Comparison of ENCODE assay signal across 17 cellular contexts in the genomic region with DNA sequence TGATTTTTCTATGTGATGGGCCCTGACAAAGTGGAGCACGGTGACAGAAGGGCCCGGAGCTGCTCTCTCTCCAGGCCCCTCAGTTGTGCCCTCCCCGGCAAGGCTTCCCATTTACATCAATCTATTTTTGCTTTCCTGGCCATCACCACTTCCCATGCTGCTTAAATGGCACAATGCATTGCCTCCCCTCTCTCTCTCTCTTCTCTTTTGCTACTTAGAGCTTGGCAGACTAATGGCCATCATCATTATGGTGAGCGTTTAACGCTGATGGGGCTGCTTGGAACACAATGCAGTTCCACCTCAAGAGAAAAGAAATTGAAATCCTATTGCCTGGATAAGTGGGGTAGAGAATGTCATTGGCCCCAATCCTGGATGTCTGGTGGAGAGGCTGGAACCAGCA.
DNase-seq lines count a peak whose midpoint lies in the region; ATAC-seq, FAIRE-seq and TF ChIP-seq lines count a peak whose summit lies in the region.
"Had no signal": no experiment of that assay in that cellular context is flagged by ENCODE, and none has a peak within 500 bp of the region (broad histone marks: within the 10 kb centered on the region; RNA-seq: fewer than 3 reads in every experiment).

No MANE protein-coding gene starts in this region.

- POLR2A ChIA-PET in HepG2 (lab: Yijun Ruan, JAX) (interaction anchor here (4.3 to 6.0 kb wide), 3 partner anchors 39 to 53 kb away, joined by 51 to 76 read pairs (median 70); no protein-coding TSS in a partner anchor), T-cell (lab: Charles Lee) (no interaction called here)
- POLR2A ChIA-PET in activated CD4-positive, alpha-beta memory T cell treated with anti-CD3 and anti-CD28 coated beads for 36 hours (lab: Charles Lee) = no interaction called here

- intact Hi-C loops in HepG2 (cut with micrococcal nuclease; ENCODE audit: unreplicated experiment) = no loop called here
- intact Hi-C loops in right lobe of liver (cut with DNase I) = no loop called here
- intact Hi-C loops in activated CD4-positive, alpha-beta memory T cell treated with anti-CD3 and anti-CD28 coated beads for 36 hours (cut with micrococcal nuclease) = no loop called here

- TF ChIP-seq CTCF in HepG2 (CRISPR knock-in tag; IDR thresholded peaks at IDR 0.05) = no peak
- no peak for TF ChIP-seq CTCF in right lobe of liver (IDR thresholded peaks at IDR 0.05)
- no peak for TF ChIP-seq CTCF in osteocyte (IDR thresholded peaks at IDR 0.05)

- H3K79me2 ChIP-seq in HepG2 (ENCODE audit: insufficient read depth, low read length) = no peaks in the 10 kb centered on the region

- H3K36me3 ChIP-seq in HepG2 (replicated peaks in 1 of 2; ENCODE audit: control insufficient read depth in 1 of 2, insufficient read depth in 2 of 2, low read length in 2 of 2) (no peaks in the 10 kb centered on the region), right lobe of liver (no peaks in the 10 kb centered on the region)

- H4K20me1 ChIP-seq in HepG2 (ENCODE audit: insufficient read depth, low read length) = no peaks in the 10 kb centered on the region

- H3K4me1 Mint-ChIP-seq in osteocyte (ENCODE audit: unreplicated experiment) (no peaks in the 10 kb centered on the region), T-cell (no peaks in the 10 kb centered on the region)
- no peaks in the 10 kb centered on the region for H3K4me1 Mint-ChIP-seq in activated CD4-positive, alpha-beta memory T cell treated with anti-CD3 and anti-CD28 coated beads for 36 hours (ENCODE audit: low read depth)

- TF ChIP-seq EP300 in HepG2 (IDR thresholded peaks at IDR 0.05; ENCODE audit: low read depth in 2 of 2, low read length in 2 of 2) (no peak), HepG2 (CRISPR knock-in tag; IDR thresholded peaks at IDR 0.05; ENCODE audit: borderline replicate concordance) (no peak)

- H3K4me3 ChIP-seq in HepG2 (replicated peaks in 1 of 3; ENCODE audit: insufficient read depth in 1 of 3, low read depth in 2 of 3, low read length in 3 of 3) (no peak overlapping the region), right lobe of liver (no peak overlapping the region)
- H3K4me3 ChIP-seq: A549 had no signal

- peaks cover under 1% of the 10 kb centered on the region for H3K9me3 Mint-ChIP-seq in osteocyte (ENCODE audit: unreplicated experiment)
- peaks cover under 1% of the 10 kb centered on the region for H3K9me3 Mint-ChIP-seq in activated CD4-positive, alpha-beta memory T cell treated with anti-CD3 and anti-CD28 coated beads for 36 hours
- no peaks in the 10 kb centered on the region for H3K9me3 Mint-ChIP-seq in T-cell
- H3K9me3 Mint-ChIP-seq: CD4-positive, alpha-beta T cell had no signal

- in situ Hi-C loops in HepG2 (cut with HindIII; ENCODE audit: extremely low pct_ligation_motif_present, low pct_unique_long_range_greater_than_20kb) = no loop called here

- ATAC-seq in HepG2 (no peak), right lobe of liver (no peak), T-cell (replicated peaks in 1 of 4) (no peak)
- ATAC-seq: A549 had no signal

- no peak overlapping the region for H2AFZ ChIP-seq in HepG2 (ENCODE audit: low read length)

- no peak for FAIRE-seq in HepG2 (lab: Jason Lieb, UNC)
- FAIRE-seq: A549, D721Med, G401.6, GM12891, GM19239, H1 had no signal

- DNase-seq in HepG2 (ENCODE audit: low spot score) (no peak), right lobe of liver (no peak), NCI-H2227 treated with DMSO at 0.1 percent for 48 hours (lab: John Stamatoyannopoulos, UW) (peak; percentile 50), osteocyte (ENCODE audit: extremely low spot score, unreplicated experiment) (peak; percentile 60), T-cell (no peak)
- DNase-seq in activated CD4-positive, alpha-beta memory T cell treated with anti-CD3 and anti-CD28 coated beads for 36 hours = no peak
- DNase-seq: AML-193; Caco-2; CD4-positive, alpha-beta T cell; H9 had no signal

- no peaks in the 10 kb centered on the region for H3K27me3 ChIP-seq in HepG2 (ENCODE audit: control insufficient read depth in 1 of 2, insufficient read depth in 2 of 2, low read length in 2 of 2)
- H3K27me3 ChIP-seq in right lobe of liver = no peaks in the 10 kb centered on the region

- no peak for TF ChIP-seq POLR2A in HepG2 (IDR thresholded peaks at IDR 0.05; ENCODE audit: insufficient read depth in 1 of 2, low read depth in 2 of 2, low read length in 2 of 2)
- TF ChIP-seq POLR2A in right lobe of liver (IDR thresholded peaks at IDR 0.05) = no peak

- H3K4me3 Mint-ChIP-seq in osteocyte (ENCODE audit: unreplicated experiment) (no peak overlapping the region), T-cell (no peak overlapping the region)
- H3K4me3 Mint-ChIP-seq in activated CD4-positive, alpha-beta memory T cell treated with anti-CD3 and anti-CD28 coated beads for 36 hours = no peak overlapping the region
- H3K4me3 Mint-ChIP-seq: CD4-positive, alpha-beta T cell; H9 had no signal

- CTCF ChIA-PET in HepG2 (lab: Yijun Ruan, JAX; ENCODE audit: low intra/inter-chr PET ratio, low total read pairs) (no interaction called here), T-cell (lab: Charles Lee) (no interaction called here)
- CTCF ChIA-PET in activated CD4-positive, alpha-beta memory T cell treated with anti-CD3 and anti-CD28 coated beads for 36 hours (lab: Charles Lee) = no interaction called here

- no peak overlapping the region; the same call in 1 of the 2 replicates for H3K4me2 ChIP-seq in HepG2 (ENCODE audit: low read depth, low read length)
- H3K4me2 ChIP-seq: A549 had no signal

- H3K9ac ChIP-seq in HepG2 (ENCODE audit: insufficient read depth, low read depth, low read length) = no peak overlapping the region

- peaks cover 13% of the 10 kb centered on the region for H3K9me3 ChIP-seq in HepG2 (ENCODE audit: low read length)
- no peaks in the 10 kb centered on the region for H3K9me3 ChIP-seq in right lobe of liver
- H3K9me3 ChIP-seq: Caco-2 had no signal

- H3K27ac Mint-ChIP-seq in osteocyte (ENCODE audit: unreplicated experiment) = no peak overlapping the region
- H3K27ac Mint-ChIP-seq in activated CD4-positive, alpha-beta memory T cell treated with anti-CD3 and anti-CD28 coated beads for 36 hours = no peak overlapping the region
- H3K27ac Mint-ChIP-seq in T-cell = no peak overlapping the region
- H3K27ac Mint-ChIP-seq: CD4-positive, alpha-beta T cell had no signal

- no peaks in the 10 kb centered on the region for H3K36me3 Mint-ChIP-seq in osteocyte (ENCODE audit: unreplicated experiment)
- no peaks in the 10 kb centered on the region for H3K36me3 Mint-ChIP-seq in activated CD4-positive, alpha-beta memory T cell treated with anti-CD3 and anti-CD28 coated beads for 36 hours
- H3K36me3 Mint-ChIP-seq in T-cell = no peaks in the 10 kb centered on the region

- no TSS peak for BruUV-seq in HepG2 (replicated peaks; lab: Mats Ljungman, UMichigan)

- H3K27me3 Mint-ChIP-seq in osteocyte (ENCODE audit: unreplicated experiment) (peaks cover 3% of the 10 kb centered on the region), T-cell (peaks cover 36 to 58% of the 10 kb centered on the region in 2 donors)
- H3K27me3 Mint-ChIP-seq in activated CD4-positive, alpha-beta memory T cell treated with anti-CD3 and anti-CD28 coated beads for 36 hours = peaks cover 20% of the 10 kb centered on the region

- WGBS in HepG2 (ENCODE audit: low lambda C conversion rate) = 94% methylated on average over 5 of the region's 5 CpGs
- WGBS in right lobe of liver (ENCODE audit: insufficient coverage, low coverage, low lambda C conversion rate, missing lambda C conversion rate) = 90% methylated on average over 5 of the region's 5 CpGs

- no peak for TF ChIP-seq RAD21 in HepG2 (CRISPR knock-in tag; IDR thresholded peaks at IDR 0.05)

- H3K27ac ChIP-seq in HepG2 (ENCODE audit: extremely low read length, insufficient read depth, low read length) (peak overlapping the region; percentile 99), right lobe of liver (no peak overlapping the region)
- H3K27ac ChIP-seq: A549, C4-2B had no signal

- H3K4me1 ChIP-seq in HepG2 (ENCODE audit: insufficient read depth, low read length) (peaks cover 71% of the 10 kb centered on the region), right lobe of liver (peaks cover 0 to 18% (median 1%) of the 10 kb centered on the region in 4 donors)
- H3K4me1 ChIP-seq: A549 had no signal

TF ChIP-seq in HepG2, 621 proteins besides CTCF, POLR2A, EP300 and RAD21 (continues in another document):
- no peak for TF ChIP-seq ZNF280B (CRISPR knock-in tag; IDR thresholded peaks at IDR 0.05; ENCODE audit: borderline replicate concordance)
- TF ChIP-seq NFE2 (CRISPR knock-in tag; IDR thresholded peaks at IDR 0.05) = no peak
- TF ChIP-seq KLF9 (CRISPR knock-in tag; IDR thresholded peaks at IDR 0.05; ENCODE audit: low read depth) = no peak
- TF ChIP-seq ZNF839 (CRISPR knock-in tag; IDR thresholded peaks at IDR 0.05; ENCODE audit: borderline replicate concordance) = no peak
- no peak for TF ChIP-seq ATF4 (CRISPR knock-in tag; IDR thresholded peaks at IDR 0.05)
- no peak for TF ChIP-seq ZSCAN31 (CRISPR knock-in tag; IDR thresholded peaks at IDR 0.05; ENCODE audit: low read depth)
- no peak for TF ChIP-seq ZNF878 (CRISPR knock-in tag; IDR thresholded peaks at IDR 0.05)
- no peak for TF ChIP-seq TEAD3 (CRISPR knock-in tag; optimal IDR thresholded peaks at IDR 0.05; ENCODE audit: borderline replicate concordance)
- TF ChIP-seq FOXA1 (IDR thresholded peaks at IDR 0.05) = no peak
- no peak for TF ChIP-seq FOXA1 (CRISPR knock-in tag; IDR thresholded peaks at IDR 0.05)

Comparison
In these comparisons a context has a peak if more than half of its experiments do, and no peak if none do; other contexts are left out.
1. DNase-seq: peak in NCI-H2227 treated with DMSO at 0.1 percent for 48 hours (single experiment) and osteocyte (single experiment); none in HepG2 (single experiment), right lobe of liver (0 of 3), activated CD4-positive, alpha-beta memory T cell treated with anti-CD3 and anti-CD28 coated beads for 36 hours (single experiment) and T-cell (0 of 34).